In the genomic region with DNA sequence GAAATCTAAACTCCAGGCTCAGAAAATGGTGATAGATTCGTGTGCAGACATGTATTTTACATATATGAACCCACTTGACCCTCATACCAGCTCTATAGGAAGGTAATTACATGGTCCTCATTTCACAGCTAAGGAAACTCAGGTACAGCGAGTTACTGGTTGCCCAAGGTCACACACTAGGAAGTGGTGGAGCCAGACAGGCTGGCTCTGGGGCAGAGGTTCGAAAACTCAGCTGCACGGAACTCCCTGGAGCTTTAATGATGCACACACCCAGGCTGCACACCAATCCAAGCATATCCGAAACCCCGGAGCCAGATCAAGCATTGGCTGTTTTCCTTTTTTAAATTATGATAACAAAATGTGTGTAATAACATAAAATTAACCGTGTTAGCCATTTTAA, we compare ENCODE assay signal across 23 cellular contexts.
"Had no signal": no experiment of that assay in that cellular context is flagged by ENCODE, and none has a peak within 500 bp of the region (broad histone marks: within the 10 kb centered on the region; RNA-seq: fewer than 3 reads in every experiment).

No MANE protein-coding gene starts in this region.

- H3K27ac ChIP-seq: coronary artery, gastrocnemius medialis, ovary, right lobe of liver, thoracic aorta, vagina had no signal

- H3K4me3 ChIP-seq: body of pancreas, coronary artery, dorsolateral prefrontal cortex, gastrocnemius medialis, ovary, right lobe of liver, thoracic aorta, vagina had no signal

- ATAC-seq: activated T-cell treated with anti-CD3 and anti-CD28 coated beads, Interleukin-2, amount 50 U/mL, for 72 hours; body of pancreas; gastrocnemius medialis; right lobe of liver; stimulated activated naive CD8-positive, alpha-beta T cell treated with anti-CD3 and anti-CD28 coated beads, Interleukin-15, Interleukin-2, amounts not matched to agents 100 U/mL and 50 U/mL, for 24 hours had no signal

- H3K27me3 ChIP-seq: body of pancreas, dorsolateral prefrontal cortex, gastrocnemius medialis, ovary, right lobe of liver, vagina had no signal

- H3K9me3 ChIP-seq: gastrocnemius medialis, ovary, vagina had no signal

- H3K36me3 ChIP-seq: gastrocnemius medialis, ovary, right lobe of liver, thoracic aorta, vagina had no signal

- DNase-seq: activated CD4-positive, alpha-beta T cell treated with anti-CD3 and anti-CD28 coated beads for 4 hours; activated CD4-positive, alpha-beta T cell treated with anti-CD3 and anti-CD28 coated beads, Interleukin-2, amount 50 U/mL, for 4 hours; activated naive CD4-positive, alpha-beta T cell treated with Interleukin-2 at 50 U/mL for 16 hours; activated T-cell treated with anti-CD3 and anti-CD28 coated beads for 4 hours; activated T-cell treated with anti-CD3 and anti-CD28 coated beads, Interleukin-2, amount 50 U/mL, for 72 hours; aorta; body of pancreas; cerebellar nuclear complex; dorsolateral prefrontal cortex; effector memory CD4-positive, alpha-beta T cell; gastrocnemius medialis; glutamatergic neuron; mammary epithelial cell; naive B cell; nephron progenitor cell; ovary; right lobe of liver; stimulated activated CD4-positive, alpha-beta T cell treated with anti-CD3 and anti-CD28 coated beads, Interleukin-12 subunit alpha, Interleukin-12 subunit beta, amount 100 ng/mL, for 4 hours; stimulated activated CD4-positive, alpha-beta T cell treated with anti-CD3 and anti-CD28 coated beads, Interleukin-4, amount 100 ng/mL, for 1 hour; stimulated activated naive CD8-positive, alpha-beta T cell treated with anti-CD3 and anti-CD28 coated beads, Interleukin-15, Interleukin-2, amounts not matched to agents 100 U/mL and 50 U/mL, for 24 hours had no signal
